ENCODE assay signal across 1 cellular context in genomic region chr21:43357708-43358430, GRCh38.
TF ChIP-seq lines count a peak whose summit lies in the region.

No MANE protein-coding gene starts in this region.

TF ChIP-seq in H1, 55 proteins besides CTCF, POLR2A, EP300 and RAD21 (continued from another document):
- TF ChIP-seq, protein P1, sequence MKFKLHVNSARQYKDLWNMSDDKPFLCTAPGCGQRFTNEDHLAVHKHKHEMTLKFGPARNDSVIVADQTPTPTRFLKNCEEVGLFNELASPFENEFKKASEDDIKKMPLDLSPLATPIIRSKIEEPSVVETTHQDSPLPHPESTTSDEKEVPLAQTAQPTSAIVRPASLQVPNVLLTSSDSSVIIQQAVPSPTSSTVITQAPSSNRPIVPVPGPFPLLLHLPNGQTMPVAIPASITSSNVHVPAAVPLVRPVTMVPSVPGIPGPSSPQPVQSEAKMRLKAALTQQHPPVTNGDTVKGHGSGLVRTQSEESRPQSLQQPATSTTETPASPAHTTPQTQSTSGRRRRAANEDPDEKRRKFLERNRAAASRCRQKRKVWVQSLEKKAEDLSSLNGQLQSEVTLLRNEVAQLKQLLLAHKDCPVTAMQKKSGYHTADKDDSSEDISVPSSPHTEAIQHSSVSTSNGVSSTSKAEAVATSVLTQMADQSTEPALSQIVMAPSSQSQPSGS (IDR thresholded peaks at IDR 0.05; ENCODE audit: low read length), result no peak
- no peak for TF ChIP-seq POU5F1 (IDR thresholded peaks at IDR 0.05; ENCODE audit: low read depth, low read length)
- TF ChIP-seq PHF8 (conservative IDR thresholded peaks at IDR 0.05; ENCODE audit: low read depth, low read length), result no peak
- TF ChIP-seq YY1 (IDR thresholded peaks at IDR 0.05; ENCODE audit: low read depth, low read length), result no peak
- no peak for TF ChIP-seq JUN (IDR thresholded peaks at IDR 0.05; ENCODE audit: low read depth, low read length)
- TF ChIP-seq ASH2L (IDR thresholded peaks at IDR 0.05; ENCODE audit: low read length), result no peak
- no peak for TF ChIP-seq TAF7 (optimal IDR thresholded peaks at IDR 0.05; ENCODE audit: borderline replicate concordance, low read depth, low read length)
- TF ChIP-seq NRF1 (IDR thresholded peaks at IDR 0.05; ENCODE audit: low read depth, low read length), result no peak
- no peak for TF ChIP-seq POLR2AphosphoS5 (IDR thresholded peaks at IDR 0.05; ENCODE audit: low read depth, low read length)
- no peak for TF ChIP-seq FOSL1 (IDR thresholded peaks at IDR 0.05; ENCODE audit: insufficient read depth, low read depth, low read length)
- TF ChIP-seq HDAC2 (IDR thresholded peaks at IDR 0.05; ENCODE audit: borderline replicate concordance in 1 of 2, low read depth in 2 of 2, low read length in 2 of 2), result no peak
